ENCODE assay signal across 1 cellular context in genomic region chr19:18848860-18849661, GRCh38.
TF ChIP-seq lines count a peak whose summit lies in the region.

No MANE protein-coding gene starts in this region.

TF ChIP-seq in IMR-90, 13 proteins besides CTCF, POLR2A, EP300 and RAD21 (continued from another document):
- TF ChIP-seq USF2 (IDR thresholded peaks at IDR 0.05; ENCODE audit: low read depth, low read length): 0 out of 2 replicates have a peak, but pooled peaks have one; percentile 38
- 0 out of 2 replicates have a peak, but pooled peaks have one; percentile 37 for TF ChIP-seq MXI1 (IDR thresholded peaks at IDR 0.05; ENCODE audit: borderline replicate concordance, low read depth, low read length)
- no peak for TF ChIP-seq MAZ (IDR thresholded peaks at IDR 0.05; ENCODE audit: borderline replicate concordance, low read depth, low read length)
- TF ChIP-seq RCOR1 (IDR thresholded peaks at IDR 0.05; ENCODE audit: insufficient replicate concordance, low read length): no peak
- TF ChIP-seq NFE2L2 (IDR thresholded peaks at IDR 0.05; ENCODE audit: low read depth, low read length): no peak
- TF ChIP-seq CEBPB (IDR thresholded peaks at IDR 0.05; ENCODE audit: low read depth, low read length): no peak
- TF ChIP-seq SMC3 (IDR thresholded peaks at IDR 0.05; ENCODE audit: low read depth, low read length): no peak
